1 cellular context compared by ENCODE assay signal in the genomic region with DNA sequence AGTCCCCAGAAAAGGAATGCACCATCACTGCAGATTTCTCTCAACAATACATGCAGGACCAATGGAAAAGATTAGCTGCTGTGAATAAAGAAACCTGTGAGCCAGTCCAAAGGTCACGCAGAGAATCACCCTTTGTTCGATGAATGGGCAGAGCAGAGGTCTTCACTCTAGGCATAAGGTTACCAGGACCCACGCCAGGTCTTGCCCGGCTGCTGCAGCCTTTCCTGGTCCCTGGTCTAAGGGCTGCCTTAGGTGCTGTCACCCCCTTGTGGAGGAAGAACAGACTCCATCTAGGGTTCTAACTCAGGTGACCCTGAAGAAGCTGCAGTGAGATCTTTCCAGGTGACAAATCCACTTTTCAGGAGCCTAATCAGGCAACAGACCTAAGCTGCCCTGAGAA.
TF ChIP-seq lines count a peak whose summit lies in the region.

No MANE protein-coding gene starts in this region.

TF ChIP-seq in HepG2, 621 proteins besides CTCF, POLR2A, EP300 and RAD21 (continues in another document):
- 0 out of 2 replicates have a peak, but pooled peaks have one; percentile 15 for TF ChIP-seq NFYC (CRISPR knock-in tag; IDR thresholded peaks at IDR 0.05)
- TF ChIP-seq ZSCAN21 (CRISPR knock-in tag; IDR thresholded peaks at IDR 0.05; ENCODE audit: borderline replicate concordance) = no peak
- TF ChIP-seq ONECUT2 (CRISPR knock-in tag; IDR thresholded peaks at IDR 0.05) = no peak
- TF ChIP-seq, protein P1, sequence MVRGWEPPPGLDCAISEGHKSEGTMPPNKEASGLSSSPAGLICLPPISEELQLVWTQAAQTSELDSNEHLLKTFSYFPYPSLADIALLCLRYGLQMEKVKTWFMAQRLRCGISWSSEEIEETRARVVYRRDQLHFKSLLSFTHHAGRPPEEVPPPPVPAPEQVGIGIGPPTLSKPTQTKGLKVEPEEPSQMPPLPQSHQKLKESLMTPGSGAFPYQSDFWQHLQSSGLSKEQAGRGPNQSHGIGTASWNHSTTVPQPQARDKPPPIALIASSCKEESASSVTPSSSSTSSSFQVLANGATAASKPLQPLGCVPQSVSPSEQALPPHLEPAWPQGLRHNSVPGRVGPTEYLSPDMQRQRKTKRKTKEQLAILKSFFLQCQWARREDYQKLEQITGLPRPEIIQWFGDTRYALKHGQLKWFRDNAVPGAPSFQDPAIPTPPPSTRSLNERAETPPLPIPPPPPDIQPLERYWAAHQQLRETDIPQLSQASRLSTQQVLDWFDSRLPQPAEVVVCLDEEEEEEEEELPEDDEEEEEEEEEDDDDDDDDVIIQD (CRISPR knock-in tag; IDR thresholded peaks at IDR 0.05; ENCODE audit: low read depth) = no peak
- TF ChIP-seq ZNF207 (IDR thresholded peaks at IDR 0.05; ENCODE audit: borderline replicate concordance) = no peak
- no peak for TF ChIP-seq CCDC6 (CRISPR knock-in tag; IDR thresholded peaks at IDR 0.05)
- TF ChIP-seq, protein P2, sequence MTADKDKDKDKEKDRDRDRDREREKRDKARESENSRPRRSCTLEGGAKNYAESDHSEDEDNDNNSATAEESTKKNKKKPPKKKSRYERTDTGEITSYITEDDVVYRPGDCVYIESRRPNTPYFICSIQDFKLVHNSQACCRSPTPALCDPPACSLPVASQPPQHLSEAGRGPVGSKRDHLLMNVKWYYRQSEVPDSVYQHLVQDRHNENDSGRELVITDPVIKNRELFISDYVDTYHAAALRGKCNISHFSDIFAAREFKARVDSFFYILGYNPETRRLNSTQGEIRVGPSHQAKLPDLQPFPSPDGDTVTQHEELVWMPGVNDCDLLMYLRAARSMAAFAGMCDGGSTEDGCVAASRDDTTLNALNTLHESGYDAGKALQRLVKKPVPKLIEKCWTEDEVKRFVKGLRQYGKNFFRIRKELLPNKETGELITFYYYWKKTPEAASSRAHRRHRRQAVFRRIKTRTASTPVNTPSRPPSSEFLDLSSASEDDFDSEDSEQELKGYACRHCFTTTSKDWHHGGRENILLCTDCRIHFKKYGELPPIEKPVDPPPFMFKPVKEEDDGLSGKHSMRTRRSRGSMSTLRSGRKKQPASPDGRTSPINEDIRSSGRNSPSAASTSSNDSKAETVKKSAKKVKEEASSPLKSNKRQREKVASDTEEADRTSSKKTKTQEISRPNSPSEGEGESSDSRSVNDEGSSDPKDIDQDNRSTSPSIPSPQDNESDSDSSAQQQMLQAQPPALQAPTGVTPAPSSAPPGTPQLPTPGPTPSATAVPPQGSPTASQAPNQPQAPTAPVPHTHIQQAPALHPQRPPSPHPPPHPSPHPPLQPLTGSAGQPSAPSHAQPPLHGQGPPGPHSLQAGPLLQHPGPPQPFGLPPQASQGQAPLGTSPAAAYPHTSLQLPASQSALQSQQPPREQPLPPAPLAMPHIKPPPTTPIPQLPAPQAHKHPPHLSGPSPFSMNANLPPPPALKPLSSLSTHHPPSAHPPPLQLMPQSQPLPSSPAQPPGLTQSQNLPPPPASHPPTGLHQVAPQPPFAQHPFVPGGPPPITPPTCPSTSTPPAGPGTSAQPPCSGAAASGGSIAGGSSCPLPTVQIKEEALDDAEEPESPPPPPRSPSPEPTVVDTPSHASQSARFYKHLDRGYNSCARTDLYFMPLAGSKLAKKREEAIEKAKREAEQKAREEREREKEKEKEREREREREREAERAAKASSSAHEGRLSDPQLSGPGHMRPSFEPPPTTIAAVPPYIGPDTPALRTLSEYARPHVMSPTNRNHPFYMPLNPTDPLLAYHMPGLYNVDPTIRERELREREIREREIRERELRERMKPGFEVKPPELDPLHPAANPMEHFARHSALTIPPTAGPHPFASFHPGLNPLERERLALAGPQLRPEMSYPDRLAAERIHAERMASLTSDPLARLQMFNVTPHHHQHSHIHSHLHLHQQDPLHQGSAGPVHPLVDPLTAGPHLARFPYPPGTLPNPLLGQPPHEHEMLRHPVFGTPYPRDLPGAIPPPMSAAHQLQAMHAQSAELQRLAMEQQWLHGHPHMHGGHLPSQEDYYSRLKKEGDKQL (CRISPR knock-in tag; IDR thresholded peaks at IDR 0.05; ENCODE audit: low read depth) = no peak
- no peak for TF ChIP-seq TCF12 (IDR thresholded peaks at IDR 0.05)
- no peak for TF ChIP-seq TCF12 (CRISPR knock-in tag; IDR thresholded peaks at IDR 0.05)
- TF ChIP-seq, protein P3, sequence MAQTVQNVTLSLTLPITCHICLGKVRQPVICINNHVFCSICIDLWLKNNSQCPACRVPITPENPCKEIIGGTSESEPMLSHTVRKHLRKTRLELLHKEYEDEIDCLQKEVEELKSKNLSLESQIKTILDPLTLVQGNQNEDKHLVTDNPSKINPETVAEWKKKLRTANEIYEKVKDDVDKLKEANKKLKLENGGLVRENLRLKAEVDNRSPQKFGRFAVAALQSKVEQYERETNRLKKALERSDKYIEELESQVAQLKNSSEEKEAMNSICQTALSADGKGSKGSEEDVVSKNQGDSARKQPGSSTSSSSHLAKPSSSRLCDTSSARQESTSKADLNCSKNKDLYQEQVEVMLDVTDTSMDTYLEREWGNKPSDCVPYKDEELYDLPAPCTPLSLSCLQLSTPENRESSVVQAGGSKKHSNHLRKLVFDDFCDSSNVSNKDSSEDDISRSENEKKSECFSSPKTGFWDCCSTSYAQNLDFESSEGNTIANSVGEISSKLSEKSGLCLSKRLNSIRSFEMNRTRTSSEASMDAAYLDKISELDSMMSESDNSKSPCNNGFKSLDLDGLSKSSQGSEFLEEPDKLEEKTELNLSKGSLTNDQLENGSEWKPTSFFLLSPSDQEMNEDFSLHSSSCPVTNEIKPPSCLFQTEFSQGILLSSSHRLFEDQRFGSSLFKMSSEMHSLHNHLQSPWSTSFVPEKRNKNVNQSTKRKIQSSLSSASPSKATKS (CRISPR knock-in tag; IDR thresholded peaks at IDR 0.05) = no peak
- no peak for TF ChIP-seq FOXM1 (CRISPR knock-in tag; IDR thresholded peaks at IDR 0.05)
- no peak for TF ChIP-seq ZNF124 (CRISPR knock-in tag; IDR thresholded peaks at IDR 0.05)
- no peak for TF ChIP-seq ZNF605 (CRISPR knock-in tag; IDR thresholded peaks at IDR 0.05)
- TF ChIP-seq TCF7L2 (IDR thresholded peaks at IDR 0.05; ENCODE audit: low read depth, low read length) = no peak
- no peak for TF ChIP-seq KLF15 (CRISPR knock-in tag; IDR thresholded peaks at IDR 0.05; ENCODE audit: borderline replicate concordance)
- no peak for TF ChIP-seq ZNF891 (CRISPR knock-in tag; IDR thresholded peaks at IDR 0.05)
- TF ChIP-seq ZFP82 (CRISPR knock-in tag; IDR thresholded peaks at IDR 0.05; ENCODE audit: borderline replicate concordance) = no peak
- no peak for TF ChIP-seq ZNF264 (CRISPR knock-in tag; IDR thresholded peaks at IDR 0.05)
- no peak for TF ChIP-seq ZNF552 (CRISPR knock-in tag; IDR thresholded peaks at IDR 0.05; ENCODE audit: borderline replicate concordance)
- TF ChIP-seq, protein P4, sequence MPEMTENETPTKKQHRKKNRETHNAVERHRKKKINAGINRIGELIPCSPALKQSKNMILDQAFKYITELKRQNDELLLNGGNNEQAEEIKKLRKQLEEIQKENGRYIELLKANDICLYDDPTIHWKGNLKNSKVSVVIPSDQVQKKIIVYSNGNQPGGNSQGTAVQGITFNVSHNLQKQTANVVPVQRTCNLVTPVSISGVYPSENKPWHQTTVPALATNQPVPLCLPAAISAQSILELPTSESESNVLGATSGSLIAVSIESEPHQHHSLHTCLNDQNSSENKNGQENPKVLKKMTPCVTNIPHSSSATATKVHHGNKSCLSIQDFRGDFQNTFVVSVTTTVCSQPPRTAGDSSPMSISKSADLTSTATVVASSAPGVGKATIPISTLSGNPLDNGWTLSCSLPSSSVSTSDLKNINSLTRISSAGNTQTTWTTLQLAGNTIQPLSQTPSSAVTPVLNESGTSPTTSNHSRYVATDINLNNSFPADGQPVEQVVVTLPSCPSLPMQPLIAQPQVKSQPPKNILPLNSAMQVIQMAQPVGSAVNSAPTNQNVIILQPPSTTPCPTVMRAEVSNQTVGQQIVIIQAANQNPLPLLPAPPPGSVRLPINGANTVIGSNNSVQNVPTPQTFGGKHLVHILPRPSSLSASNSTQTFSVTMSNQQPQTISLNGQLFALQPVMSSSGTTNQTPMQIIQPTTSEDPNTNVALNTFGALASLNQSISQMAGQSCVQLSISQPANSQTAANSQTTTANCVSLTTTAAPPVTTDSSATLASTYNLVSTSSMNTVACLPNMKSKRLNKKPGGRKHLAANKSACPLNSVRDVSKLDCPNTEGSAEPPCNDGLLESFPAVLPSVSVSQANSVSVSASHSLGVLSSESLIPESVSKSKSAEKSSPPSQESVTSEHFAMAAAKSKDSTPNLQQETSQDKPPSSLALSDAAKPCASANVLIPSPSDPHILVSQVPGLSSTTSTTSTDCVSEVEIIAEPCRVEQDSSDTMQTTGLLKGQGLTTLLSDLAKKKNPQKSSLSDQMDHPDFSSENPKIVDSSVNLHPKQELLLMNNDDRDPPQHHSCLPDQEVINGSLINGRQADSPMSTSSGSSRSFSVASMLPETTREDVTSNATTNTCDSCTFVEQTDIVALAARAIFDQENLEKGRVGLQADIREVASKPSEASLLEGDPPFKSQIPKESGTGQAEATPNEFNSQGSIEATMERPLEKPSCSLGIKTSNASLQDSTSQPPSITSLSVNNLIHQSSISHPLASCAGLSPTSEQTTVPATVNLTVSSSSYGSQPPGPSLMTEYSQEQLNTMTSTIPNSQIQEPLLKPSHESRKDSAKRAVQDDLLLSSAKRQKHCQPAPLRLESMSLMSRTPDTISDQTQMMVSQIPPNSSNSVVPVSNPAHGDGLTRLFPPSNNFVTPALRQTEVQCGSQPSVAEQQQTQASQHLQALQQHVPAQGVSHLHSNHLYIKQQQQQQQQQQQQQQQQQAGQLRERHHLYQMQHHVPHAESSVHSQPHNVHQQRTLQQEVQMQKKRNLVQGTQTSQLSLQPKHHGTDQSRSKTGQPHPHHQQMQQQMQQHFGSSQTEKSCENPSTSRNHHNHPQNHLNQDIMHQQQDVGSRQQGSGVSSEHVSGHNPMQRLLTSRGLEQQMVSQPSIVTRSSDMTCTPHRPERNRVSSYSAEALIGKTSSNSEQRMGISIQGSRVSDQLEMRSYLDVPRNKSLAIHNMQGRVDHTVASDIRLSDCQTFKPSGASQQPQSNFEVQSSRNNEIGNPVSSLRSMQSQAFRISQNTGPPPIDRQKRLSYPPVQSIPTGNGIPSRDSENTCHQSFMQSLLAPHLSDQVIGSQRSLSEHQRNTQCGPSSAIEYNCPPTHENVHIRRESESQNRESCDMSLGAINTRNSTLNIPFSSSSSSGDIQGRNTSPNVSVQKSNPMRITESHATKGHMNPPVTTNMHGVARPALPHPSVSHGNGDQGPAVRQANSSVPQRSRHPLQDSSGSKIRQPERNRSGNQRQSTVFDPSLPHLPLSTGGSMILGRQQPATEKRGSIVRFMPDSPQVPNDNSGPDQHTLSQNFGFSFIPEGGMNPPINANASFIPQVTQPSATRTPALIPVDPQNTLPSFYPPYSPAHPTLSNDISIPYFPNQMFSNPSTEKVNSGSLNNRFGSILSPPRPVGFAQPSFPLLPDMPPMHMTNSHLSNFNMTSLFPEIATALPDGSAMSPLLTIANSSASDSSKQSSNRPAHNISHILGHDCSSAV (CRISPR knock-in tag; IDR thresholded peaks at IDR 0.05; ENCODE audit: borderline replicate concordance) = no peak
- TF ChIP-seq, protein P5, sequence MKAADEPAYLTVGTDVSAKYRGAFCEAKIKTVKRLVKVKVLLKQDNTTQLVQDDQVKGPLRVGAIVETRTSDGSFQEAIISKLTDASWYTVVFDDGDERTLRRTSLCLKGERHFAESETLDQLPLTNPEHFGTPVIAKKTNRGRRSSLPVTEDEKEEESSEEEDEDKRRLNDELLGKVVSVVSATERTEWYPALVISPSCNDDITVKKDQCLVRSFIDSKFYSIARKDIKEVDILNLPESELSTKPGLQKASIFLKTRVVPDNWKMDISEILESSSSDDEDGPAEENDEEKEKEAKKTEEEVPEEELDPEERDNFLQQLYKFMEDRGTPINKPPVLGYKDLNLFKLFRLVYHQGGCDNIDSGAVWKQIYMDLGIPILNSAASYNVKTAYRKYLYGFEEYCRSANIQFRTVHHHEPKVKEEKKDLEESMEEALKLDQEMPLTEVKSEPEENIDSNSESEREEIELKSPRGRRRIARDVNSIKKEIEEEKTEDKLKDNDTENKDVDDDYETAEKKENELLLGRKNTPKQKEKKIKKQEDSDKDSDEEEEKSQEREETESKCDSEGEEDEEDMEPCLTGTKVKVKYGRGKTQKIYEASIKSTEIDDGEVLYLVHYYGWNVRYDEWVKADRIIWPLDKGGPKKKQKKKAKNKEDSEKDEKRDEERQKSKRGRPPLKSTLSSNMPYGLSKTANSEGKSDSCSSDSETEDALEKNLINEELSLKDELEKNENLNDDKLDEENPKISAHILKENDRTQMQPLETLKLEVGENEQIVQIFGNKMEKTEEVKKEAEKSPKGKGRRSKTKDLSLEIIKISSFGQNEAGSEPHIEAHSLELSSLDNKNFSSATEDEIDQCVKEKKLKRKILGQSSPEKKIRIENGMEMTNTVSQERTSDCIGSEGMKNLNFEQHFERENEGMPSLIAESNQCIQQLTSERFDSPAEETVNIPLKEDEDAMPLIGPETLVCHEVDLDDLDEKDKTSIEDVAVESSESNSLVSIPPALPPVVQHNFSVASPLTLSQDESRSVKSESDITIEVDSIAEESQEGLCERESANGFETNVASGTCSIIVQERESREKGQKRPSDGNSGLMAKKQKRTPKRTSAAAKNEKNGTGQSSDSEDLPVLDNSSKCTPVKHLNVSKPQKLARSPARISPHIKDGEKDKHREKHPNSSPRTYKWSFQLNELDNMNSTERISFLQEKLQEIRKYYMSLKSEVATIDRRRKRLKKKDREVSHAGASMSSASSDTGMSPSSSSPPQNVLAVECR (CRISPR knock-in tag; IDR thresholded peaks at IDR 0.05; ENCODE audit: borderline replicate concordance) = peak; percentile 35; the same call in 1 of the 2 replicates
- TF ChIP-seq ZNF274 (CRISPR knock-in tag; IDR thresholded peaks at IDR 0.05) = no peak
- no peak for TF ChIP-seq DR1 (CRISPR knock-in tag; IDR thresholded peaks at IDR 0.05)
- no peak for TF ChIP-seq NFRKB (IDR thresholded peaks at IDR 0.05)
- no peak for TF ChIP-seq ZNF343 (CRISPR knock-in tag; IDR thresholded peaks at IDR 0.05)
- TF ChIP-seq, protein P6, sequence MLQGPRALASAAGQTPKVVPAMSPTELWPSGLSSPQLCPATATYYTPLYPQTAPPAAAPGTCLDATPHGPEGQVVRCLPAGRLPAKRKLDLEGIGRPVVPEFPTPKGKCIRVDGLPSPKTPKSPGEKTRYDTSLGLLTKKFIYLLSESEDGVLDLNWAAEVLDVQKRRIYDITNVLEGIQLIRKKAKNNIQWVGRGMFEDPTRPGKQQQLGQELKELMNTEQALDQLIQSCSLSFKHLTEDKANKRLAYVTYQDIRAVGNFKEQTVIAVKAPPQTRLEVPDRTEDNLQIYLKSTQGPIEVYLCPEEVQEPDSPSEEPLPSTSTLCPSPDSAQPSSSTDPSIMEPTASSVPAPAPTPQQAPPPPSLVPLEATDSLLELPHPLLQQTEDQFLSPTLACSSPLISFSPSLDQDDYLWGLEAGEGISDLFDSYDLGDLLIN (CRISPR knock-in tag; IDR thresholded peaks at IDR 0.05; ENCODE audit: borderline replicate concordance) = no peak
- no peak for TF ChIP-seq ZNF563 (CRISPR knock-in tag; IDR thresholded peaks at IDR 0.05)
- TF ChIP-seq ZNF598 (CRISPR knock-in tag; IDR thresholded peaks at IDR 0.05; ENCODE audit: borderline replicate concordance) = no peak
